Comparison of ENCODE assay signal across 15 cellular contexts in genomic region chr7:135704074-135704473, GRCh38. TPM values are rescaled to one million over a fixed set of nuclear protein-coding genes. Genes with fewer than 3 reads are reported as not detected.
DNase-seq lines count a peak whose midpoint lies in the region; ATAC-seq and TF ChIP-seq lines count a peak whose summit lies in the region.
"Had no signal": no experiment of that assay in that cellular context is flagged by ENCODE, and none has a peak within 500 bp of the region (broad histone marks: within the 10 kb centered on the region; RNA-seq: fewer than 3 reads in every experiment).

No MANE protein-coding gene starts in this region.

- H3K27me3 ChIP-seq in GM06990 (replicated peaks; ENCODE audit: control insufficient read depth, insufficient read depth, low read length) (no peaks in the 10 kb centered on the region), H9 (ENCODE audit: insufficient read depth, low read length) (no peaks in the 10 kb centered on the region), mesendoderm (ENCODE audit: insufficient read depth, low read length, poor library complexity) (no peaks in the 10 kb centered on the region), mesenchymal stem cell (ENCODE audit: control insufficient read depth in 1 of 2, insufficient read depth in 1 of 2, low read length in 2 of 2) (peaks cover 0 to 5% of the 10 kb centered on the region in 2 experiments)
- H3K27me3 ChIP-seq: ascending aorta, tibial artery had no signal

- H3K4me3 ChIP-seq in GM06990 (replicated peaks; ENCODE audit: low read depth, low read length) (no peak overlapping the region), mesendoderm (ENCODE audit: low read length) (no peak overlapping the region), mesenchymal stem cell (ENCODE audit: insufficient read depth in 1 of 2, low read depth in 1 of 2, low read length in 2 of 2) (no peak overlapping the region)
- H3K4me3 ChIP-seq: ascending aorta, tibial artery had no signal

- TF ChIP-seq CTCF in GM06990 (IDR thresholded peaks at IDR 0.05; ENCODE audit: insufficient read depth, low read length, poor library complexity, severe bottlenecking): peak; percentile 44
- peak; percentile 85 for TF ChIP-seq CTCF in H9 (conservative IDR thresholded peaks at IDR 0.05)
- TF ChIP-seq CTCF in activated CD8-positive, alpha-beta T cell treated with anti-CD3 and anti-CD28 coated beads for 36 hours (IDR thresholded peaks at IDR 0.05): peak; percentile 34

- no peaks in the 10 kb centered on the region; the same call in 1 of the 2 replicates for H3K27me3 Mint-ChIP-seq in H9 (ENCODE audit: low read depth)
- H3K27me3 Mint-ChIP-seq in activated CD8-positive, alpha-beta T cell treated with anti-CD3 and anti-CD28 coated beads for 36 hours: no peaks in the 10 kb centered on the region

- H4K5ac ChIP-seq in H9 (ENCODE audit: insufficient read length, low read depth, low read length): no peak overlapping the region
- H4K5ac ChIP-seq in mesendoderm (ENCODE audit: low read length): no peak overlapping the region

- no peak overlapping the region for H3K4ac ChIP-seq in H9 (ENCODE audit: low read depth, low read length)
- no peak overlapping the region for H3K4ac ChIP-seq in mesendoderm (ENCODE audit: low read depth, low read length)
- no peak overlapping the region for H3K4ac ChIP-seq in mesenchymal stem cell (ENCODE audit: low read depth in 1 of 2, low read length in 2 of 2)

- H2AFZ ChIP-seq in H9 (ENCODE audit: low read length) (no peak overlapping the region), mesenchymal stem cell (ENCODE audit: low read depth, low read length) (no peak overlapping the region)

- intact Hi-C loops in activated CD8-positive, alpha-beta T cell treated with anti-CD3 and anti-CD28 coated beads for 36 hours (cut with micrococcal nuclease): no loop called here

- H3K36me3 ChIP-seq in GM06990 (ENCODE audit: control insufficient read depth, insufficient read depth, low read length) (no peaks in the 10 kb centered on the region), mesendoderm (ENCODE audit: control insufficient read depth, insufficient read depth, low read length) (no peaks in the 10 kb centered on the region), mesenchymal stem cell (ENCODE audit: control insufficient read depth in 1 of 2, insufficient read depth in 2 of 2, low read depth in 1 of 2, low read length in 2 of 2) (peaks cover 3 to 70% of the 10 kb centered on the region in 2 experiments)
- H3K36me3 ChIP-seq: ascending aorta had no signal

- H3K79me1 ChIP-seq in H9 (ENCODE audit: insufficient read depth, low read depth, low read length, poor library complexity, severe bottlenecking): no peaks in the 10 kb centered on the region
- no peaks in the 10 kb centered on the region for H3K79me1 ChIP-seq in mesendoderm (ENCODE audit: low read length)
- no peaks in the 10 kb centered on the region for H3K79me1 ChIP-seq in mesenchymal stem cell (replicated peaks; ENCODE audit: low read length, poor library complexity, severe bottlenecking)

- no peaks in the 10 kb centered on the region; a peak in 1 of 7 replicates for H3K36me3 Mint-ChIP-seq in H9 (ENCODE audit: insufficient read depth in 1 of 3, low read depth in 3 of 3)
- H3K36me3 Mint-ChIP-seq in activated CD8-positive, alpha-beta T cell treated with anti-CD3 and anti-CD28 coated beads for 36 hours (ENCODE audit: low read depth): no peaks in the 10 kb centered on the region

- H3K23me2 ChIP-seq in H9 (ENCODE audit: insufficient read length, low read depth, low read length, poor library complexity, severe bottlenecking): no peaks in the 10 kb centered on the region

- H3K56ac ChIP-seq in H9 (ENCODE audit: insufficient read length, low read depth, low read length) (no peak overlapping the region), mesendoderm (ENCODE audit: low read length) (no peak overlapping the region)

- no peak overlapping the region for H2BK20ac ChIP-seq in H9 (ENCODE audit: low read depth, low read length, poor library complexity, severe bottlenecking)

- peaks cover 0 to 12% of the 10 kb centered on the region in 2 experiments; a peak in 3 of 4 replicates for H3K4me1 Mint-ChIP-seq in H9
- H3K4me1 Mint-ChIP-seq in activated CD8-positive, alpha-beta T cell treated with anti-CD3 and anti-CD28 coated beads for 36 hours (ENCODE audit: low read depth): no peaks in the 10 kb centered on the region

- no peaks in the 10 kb centered on the region for H4K20me1 ChIP-seq in H9 (ENCODE audit: control insufficient read depth, insufficient read depth, insufficient read length)

- H3K14ac ChIP-seq in H9 (ENCODE audit: insufficient read depth, low read length) (no peak overlapping the region), mesenchymal stem cell (ENCODE audit: low read length in 2 of 2) (no peak overlapping the region)

- H4K8ac ChIP-seq in H9 (replicated peaks; ENCODE audit: insufficient read length, low read depth, low read length): no peak overlapping the region
- no peak overlapping the region for H4K8ac ChIP-seq in mesendoderm (ENCODE audit: low read depth, low read length)
- H4K8ac ChIP-seq in mesenchymal stem cell (ENCODE audit: low read length): no peak overlapping the region

- H3K27ac ChIP-seq in H9 (ENCODE audit: insufficient read length, low read depth, low read length) (no peak overlapping the region), mesendoderm (ENCODE audit: low read depth, low read length) (no peak overlapping the region), mesenchymal stem cell (ENCODE audit: low read length, poor library complexity, severe bottlenecking) (no peak overlapping the region)
- H3K27ac ChIP-seq: ascending aorta, epithelial cell of prostate, tibial artery had no signal

- H3K4me3 Mint-ChIP-seq in H9: no peak overlapping the region
- H3K4me3 Mint-ChIP-seq in activated CD8-positive, alpha-beta T cell treated with anti-CD3 and anti-CD28 coated beads for 36 hours: no peak overlapping the region

- no peak overlapping the region for H2BK12ac ChIP-seq in H9 (ENCODE audit: insufficient read length, low read depth, low read length)
- H2BK12ac ChIP-seq in mesenchymal stem cell (ENCODE audit: low read length in 2 of 2): no peak overlapping the region

- ATAC-seq in activated CD8-positive, alpha-beta T cell treated with anti-CD3 and anti-CD28 coated beads for 36 hours: peak; percentile 27
- no peak for ATAC-seq in HG03095 (IDR thresholded peaks at IDR 0.05; ENCODE audit: unreplicated experiment)

- no peaks in the 10 kb centered on the region for H3K4me1 ChIP-seq in H9 (ENCODE audit: insufficient read depth, low read length)
- H3K4me1 ChIP-seq in mesendoderm (ENCODE audit: control insufficient read depth, low read depth, low read length): peaks cover 12% of the 10 kb centered on the region
- no peaks in the 10 kb centered on the region for H3K4me1 ChIP-seq in mesenchymal stem cell (ENCODE audit: control insufficient read depth, insufficient read depth, low read depth, low read length)
- H3K4me1 ChIP-seq: ascending aorta, tibial artery had no signal

- no peak overlapping the region for H3T11ph ChIP-seq in H9 (ENCODE audit: low read length)

- H3K18ac ChIP-seq in H9 (ENCODE audit: insufficient read length, low read depth, low read length) (no peak overlapping the region), mesendoderm (ENCODE audit: low read length) (no peak overlapping the region), mesenchymal stem cell (ENCODE audit: low read depth in 1 of 2, low read length in 2 of 2) (no peak overlapping the region)

- H3K9me3 ChIP-seq in H9 (ENCODE audit: control insufficient read depth, low read depth, low read length) (no peaks in the 10 kb centered on the region), mesenchymal stem cell (ENCODE audit: control insufficient read depth, low read length) (no peaks in the 10 kb centered on the region)
- H3K9me3 ChIP-seq: ascending aorta, tibial artery had no signal

- H3K9ac ChIP-seq in H9 (ENCODE audit: extremely low read depth, insufficient read length, low read length) (no peak overlapping the region), mesendoderm (ENCODE audit: low read length) (no peak overlapping the region), mesenchymal stem cell (ENCODE audit: low read length) (no peak overlapping the region)

- H3K79me2 ChIP-seq in H9 (ENCODE audit: insufficient read depth, low read length) (no peaks in the 10 kb centered on the region), mesendoderm (ENCODE audit: control insufficient read depth, insufficient read depth, low read length) (no peaks in the 10 kb centered on the region)

- H3K27ac Mint-ChIP-seq in H9: no peak overlapping the region; a peak in 1 of 7 replicates
- H3K27ac Mint-ChIP-seq in activated CD8-positive, alpha-beta T cell treated with anti-CD3 and anti-CD28 coated beads for 36 hours: no peak overlapping the region

- H2BK15ac ChIP-seq in H9 (ENCODE audit: low read depth, low read length) (no peak overlapping the region), mesendoderm (replicated peaks; ENCODE audit: low read depth) (no peak overlapping the region), mesenchymal stem cell (ENCODE audit: low read depth, poor library complexity, severe bottlenecking) (no peak overlapping the region)

- CTCF ChIA-PET in activated CD8-positive, alpha-beta T cell treated with anti-CD3 and anti-CD28 coated beads for 36 hours (lab: Charles Lee): interaction anchor here (0.5 to 1.0 kb wide), 3 partner anchors 24 to 58 kb away, joined by 3 to 4 read pairs (median 4); partner anchors contain the start of gene SLC13A4

- no peak for DNase-seq in GM06990 (ENCODE audit: extremely low read depth, insufficient read length)
- DNase-seq in H9: peak; percentile 80
- peak; percentile 30 for DNase-seq in activated CD8-positive, alpha-beta T cell treated with anti-CD3 and anti-CD28 coated beads for 36 hours
- DNase-seq in mesendoderm: peak; percentile 67
- no peak for DNase-seq in mesenchymal stem cell
- DNase-seq in SIG-M5 treated with dmso at 0.1 percent for 504 hours (lab: John Stamatoyannopoulos, UW; ENCODE audit: unreplicated experiment): no peak
- DNase-seq in NCI-H1417 treated with DMSO at 0.1 percent for 48 hours (lab: John Stamatoyannopoulos, UW): no peak
- DNase-seq: left cardiac atrium, NCI-H524 treated with DMSO at 0.1 percent for 48 hours, nucleus accumbens, tibial artery had no signal

- no peak overlapping the region for H2BK5ac ChIP-seq in H9 (ENCODE audit: insufficient read length, low read length)
- H2BK5ac ChIP-seq in mesendoderm (ENCODE audit: low read length): no peak overlapping the region
- no peak overlapping the region for H2BK5ac ChIP-seq in mesenchymal stem cell (ENCODE audit: low read depth, low read length, poor library complexity, severe bottlenecking)

- H3K4me2 ChIP-seq in H9 (ENCODE audit: insufficient read depth, insufficient read length, low read length) (no peak overlapping the region), mesendoderm (ENCODE audit: low read length) (no peak overlapping the region), mesenchymal stem cell (ENCODE audit: low read length, poor library complexity, severe bottlenecking) (no peak overlapping the region)

- WGBS in H9 (ENCODE audit: extremely low coverage, insufficient read length, low lambda C conversion rate): no CpG with 5 or more reads among the region's 2 CpGs
- no CpG with 5 or more reads among the region's 2 CpGs for WGBS in mesendoderm (ENCODE audit: extremely low coverage, insufficient coverage, low lambda C conversion rate)
- 55% methylated on average over 2 of the region's 2 CpGs for WGBS in mesenchymal stem cell

- POLR2A ChIA-PET in activated CD8-positive, alpha-beta T cell treated with anti-CD3 and anti-CD28 coated beads for 36 hours (lab: Charles Lee): no interaction called here

- H2AK5ac ChIP-seq in H9 (ENCODE audit: insufficient read length, low read length) (no peak overlapping the region), mesendoderm (ENCODE audit: low read length) (no peak overlapping the region), mesenchymal stem cell (ENCODE audit: low read length, severe bottlenecking) (no peak overlapping the region)

- H3K23ac ChIP-seq in H9 (ENCODE audit: insufficient read length, low read depth, low read length) (no peak overlapping the region), mesendoderm (ENCODE audit: low read length) (no peak overlapping the region), mesenchymal stem cell (ENCODE audit: low read length in 2 of 2) (no peak overlapping the region)

- H4K91ac ChIP-seq in H9 (ENCODE audit: insufficient read length, low read depth, low read length) (no peak overlapping the region), mesenchymal stem cell (ENCODE audit: low read length) (no peak overlapping the region)

- H2BK120ac ChIP-seq in H9 (ENCODE audit: low read depth, low read length, poor library complexity, severe bottlenecking): no peak overlapping the region
- H2BK120ac ChIP-seq in mesendoderm (ENCODE audit: low read depth, low read length): no peak overlapping the region
- H2BK120ac ChIP-seq in mesenchymal stem cell (ENCODE audit: low read depth, low read length): no peak overlapping the region

- H3K9me3 Mint-ChIP-seq in H9: no peaks in the 10 kb centered on the region
- no peaks in the 10 kb centered on the region for H3K9me3 Mint-ChIP-seq in activated CD8-positive, alpha-beta T cell treated with anti-CD3 and anti-CD28 coated beads for 36 hours

RNA-seq across cellular contexts. Expression of gene SLC13A4, which starts 23.9 kb away (rescaled TPM):
- 2.0 and 3.5 TPM in 2 replicates for total RNA-seq in H9 (2021)
- not detected for total RNA-seq in activated CD8-positive, alpha-beta T cell treated with anti-CD3 and anti-CD28 coated beads for 36 hours
- 2.7 TPM for polyA plus RNA-seq in mesendoderm (2013, experiment 1 of 2)
- 2.5 TPM for polyA plus RNA-seq in mesendoderm (2013, experiment 2 of 2)
- polyA plus RNA-seq in mesenchymal stem cell (2013, experiment 1 of 2): not detected
- polyA plus RNA-seq in mesenchymal stem cell (2013, experiment 2 of 2): 0.05 TPM
- total RNA-seq: H4, left cardiac atrium had no signal

RNA-seq across cellular contexts. Expression of gene STMP1, which starts 41.8 kb away (rescaled TPM):
- 38.4 and 39.6 TPM in 2 replicates for total RNA-seq in H9 (2021)
- total RNA-seq in activated CD8-positive, alpha-beta T cell treated with anti-CD3 and anti-CD28 coated beads for 36 hours: 10 to 100 TPM; 21.1 to 23.4 TPM
- polyA plus RNA-seq in mesendoderm (2013, experiment 1 of 2): 36.7 TPM
- 36.6 TPM for polyA plus RNA-seq in mesendoderm (2013, experiment 2 of 2)
- polyA plus RNA-seq in mesenchymal stem cell (2013, experiment 1 of 2): 36.7 TPM
- polyA plus RNA-seq in mesenchymal stem cell (2013, experiment 2 of 2): 39.1 TPM

RNA-seq across cellular contexts. Expression of gene FAM180A, which starts 44.5 kb away (rescaled TPM):
- total RNA-seq in H9 (2021): not detected in 2 replicates
- not detected for total RNA-seq in activated CD8-positive, alpha-beta T cell treated with anti-CD3 and anti-CD28 coated beads for 36 hours
- not detected for polyA plus RNA-seq in mesendoderm (2013, experiment 1 of 2)
- not detected for polyA plus RNA-seq in mesendoderm (2013, experiment 2 of 2)
- not detected for polyA plus RNA-seq in mesenchymal stem cell (2013, experiment 1 of 2)
- not detected for polyA plus RNA-seq in mesenchymal stem cell (2013, experiment 2 of 2)

Comparison
In these comparisons a context has a peak if more than half of its experiments do, and no peak if none do; other contexts are left out.
1. DNase-seq: peak in H9 (single experiment), activated CD8-positive, alpha-beta T cell treated with anti-CD3 and anti-CD28 coated beads for 36 hours (single experiment) and mesendoderm (single experiment); none in GM06990 (single experiment), mesenchymal stem cell (single experiment), SIG-M5 treated with dmso at 0.1 percent for 504 hours (single experiment) and NCI-H1417 treated with DMSO at 0.1 percent for 48 hours (single experiment).
2. CTCF ChIP-seq: peak in every context shown above with its lines; median percentile 85 in H9; 44 in GM06990; 34 in activated CD8-positive, alpha-beta T cell treated with anti-CD3 and anti-CD28 coated beads for 36 hours.